ENCODE assay signal across 8 cellular contexts in the genomic region with DNA sequence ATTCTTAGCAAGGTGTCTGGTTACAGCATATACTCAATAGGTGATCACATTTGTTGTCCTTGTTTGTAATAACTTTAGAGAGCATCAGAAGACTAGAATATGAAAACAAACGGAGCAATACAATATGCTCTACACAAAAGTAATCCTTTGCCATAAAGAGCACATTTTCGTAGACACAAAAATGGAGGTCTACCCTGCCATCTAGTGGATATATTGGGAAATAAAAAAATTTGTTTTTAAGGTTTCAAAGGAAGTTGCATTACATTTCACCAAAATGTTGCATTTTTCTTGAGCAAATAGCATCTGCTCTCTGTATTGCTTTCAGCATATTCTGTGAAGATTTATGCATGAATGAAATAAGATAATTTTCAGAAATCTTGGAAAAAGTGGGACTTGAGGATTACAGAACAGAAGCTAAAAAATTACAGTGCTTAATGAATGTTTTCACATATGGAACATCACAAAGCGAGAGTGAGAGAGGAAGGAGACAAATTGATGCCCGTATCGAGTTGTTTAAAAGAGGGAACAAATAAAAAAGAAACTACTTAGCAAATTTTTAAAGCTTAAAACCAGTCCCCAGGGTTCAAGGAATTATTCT.
DNase-seq lines count a peak whose midpoint lies in the region; ATAC-seq and TF ChIP-seq lines count a peak whose summit lies in the region.

No MANE protein-coding gene starts in this region.

- CTCF ChIA-PET in A673 (lab: Charles Lee) = no interaction called here

- peak overlapping the region; percentile 53 for H3K9ac ChIP-seq in adipocyte (ENCODE audit: low read length)

- H3K9me3 ChIP-seq in A673 (ENCODE audit: low read depth, low read length, poor library complexity, severe bottlenecking) = no peaks in the 10 kb centered on the region
- H3K9me3 ChIP-seq in adipocyte (ENCODE audit: control insufficient read depth, low read length) = no peaks in the 10 kb centered on the region
- no peaks in the 10 kb centered on the region for H3K9me3 ChIP-seq in vagina

- no peaks in the 10 kb centered on the region for H3K27me3 ChIP-seq in A673 (replicated peaks; ENCODE audit: insufficient read depth, low read depth, low read length, poor library complexity)
- no peaks in the 10 kb centered on the region for H3K27me3 ChIP-seq in adipocyte (replicated peaks; ENCODE audit: control insufficient read depth, insufficient read depth, low read length)
- H3K27me3 ChIP-seq in vagina = no peaks in the 10 kb centered on the region

- no peak for ATAC-seq in HG02610 (IDR thresholded peaks at IDR 0.05; ENCODE audit: unreplicated experiment)

- H3K4me3 ChIP-seq in A673 (ENCODE audit: low read depth, low read length, poor library complexity, severe bottlenecking) (no peak overlapping the region), GM12864 (ENCODE audit: low read depth, low read length) (no peak overlapping the region), adipocyte (ENCODE audit: low read length) (peak overlapping the region; percentile 39), vagina (peak overlapping the region in 1 of 2 donors; percentile 7)

- TF ChIP-seq CTCF in A673 (conservative IDR thresholded peaks at IDR 0.05; ENCODE audit: low read depth, low read length) (peak; percentile 62), GM12864 (IDR thresholded peaks at IDR 0.05; ENCODE audit: low read depth, low read length, missing control alignments) (peak; percentile 47), vagina (IDR thresholded peaks at IDR 0.05) (peak; percentile 38 to 71 (median 59))

- intact Hi-C loops in A673 (cut with micrococcal nuclease; ENCODE audit: unreplicated experiment) = no loop called here
- intact Hi-C loops in vagina (cut with DNase I) = no loop called here

- DNase-seq in A673 (ENCODE audit: low spot score) (peak; percentile 67), GM12864 (ENCODE audit: low read depth) (no peak), KG1 (lab: John Stamatoyannopoulos, UW) (peak; percentile 44), adipocyte (ENCODE audit: low read depth) (peak; percentile 86), iris pigment epithelial cell (ENCODE audit: low read depth) (peak; percentile 47), vagina (ENCODE audit: extremely low spot score in 2 of 2) (no peak), middle frontal gyrus (ENCODE audit: extremely low spot score, low spot score) (no peak)

- no TSS peak for BruUV-seq in A673 (replicated peaks; lab: Mats Ljungman, UMichigan)

- H3K4me1 ChIP-seq in A673 (ENCODE audit: insufficient read depth, low read length, poor library complexity, severe bottlenecking) (no peaks in the 10 kb centered on the region), adipocyte (ENCODE audit: control insufficient read depth, insufficient read depth, low read length) (peaks cover 11% of the 10 kb centered on the region), vagina (no peaks in the 10 kb centered on the region)

- no peak for TF ChIP-seq POLR2A in vagina (IDR thresholded peaks at IDR 0.05)

- no peak overlapping the region for H3K27ac ChIP-seq in A673 (ENCODE audit: low read depth, low read length, poor library complexity, severe bottlenecking)
- H3K27ac ChIP-seq in vagina = no peak overlapping the region

- POLR2A ChIA-PET in A673 (lab: Charles Lee; ENCODE audit: low non-redundant PET) = interaction anchor here (0.6 kb wide), 1 partner anchor 353 kb away, joined by 4 read pairs; no protein-coding TSS in a partner anchor

- H3K36me3 ChIP-seq in A673 (ENCODE audit: insufficient read depth, low read length, poor library complexity, severe bottlenecking) = no peaks in the 10 kb centered on the region
- no peaks in the 10 kb centered on the region for H3K36me3 ChIP-seq in adipocyte (ENCODE audit: control insufficient read depth, insufficient read depth, low read length, severe bottlenecking)
- no peaks in the 10 kb centered on the region for H3K36me3 ChIP-seq in vagina

Comparison
In these comparisons a context has a peak if more than half of its experiments do, and no peak if none do; other contexts are left out.
1. DNase-seq: peak in A673 (single experiment), KG1 (single experiment), adipocyte (single experiment) and iris pigment epithelial cell (single experiment); none in GM12864 (single experiment), vagina (0 of 2) and middle frontal gyrus (single experiment).
2. Peak in every context shown above with its lines, with median percentiles within 50 percentile points of each other: CTCF ChIP-seq.